In the genomic region with DNA sequence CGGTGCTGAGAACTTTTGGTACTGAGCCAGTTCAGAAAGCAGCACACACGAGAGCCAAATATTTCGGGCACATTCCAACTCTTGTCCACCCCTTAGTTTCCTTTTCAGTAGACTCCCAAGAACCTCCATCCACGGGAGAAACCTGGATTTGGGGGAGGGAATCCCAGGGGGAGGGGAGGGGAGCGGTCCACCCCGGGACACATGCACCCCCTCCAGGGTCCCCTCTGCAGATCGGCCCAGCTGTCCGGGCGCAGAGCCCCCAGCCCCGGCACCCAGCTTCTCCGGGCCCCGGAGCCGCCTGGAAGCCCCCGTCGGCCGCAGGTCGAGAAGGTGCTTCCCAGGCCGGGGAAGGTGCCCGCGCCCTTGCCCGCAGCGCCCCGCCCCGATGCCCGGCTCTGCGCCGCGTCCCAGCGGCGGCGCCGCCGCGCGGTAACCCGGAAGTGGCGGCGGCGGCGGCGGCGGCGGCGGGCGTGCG, we compare ENCODE assay signal across 8 cellular contexts. TPM values are rescaled to one million over a fixed set of nuclear protein-coding genes. Genes with fewer than 3 reads are reported as not detected.
DNase-seq lines count a peak whose midpoint lies in the region; ATAC-seq and TF ChIP-seq lines count a peak whose summit lies in the region.

No MANE protein-coding gene starts in this region.

- peak overlapping the region; percentile 94 to 97 (median 97) for H3K27ac Mint-ChIP-seq in brain

- H3K4me3 Mint-ChIP-seq in brain = peak overlapping the region; percentile 89 to 96 (median 95)

- H3K27ac ChIP-seq in SK-N-MC = no peak overlapping the region

- intact Hi-C loops in left colon (cut with DNase I, micrococcal nuclease) = no loop called here

- peaks cover 8% of the 10 kb centered on the region for H3K27me3 Mint-ChIP-seq in brain

- peak overlapping the region; percentile 75 for H3K4me3 ChIP-seq in SK-N-MC

- peaks cover 15% of the 10 kb centered on the region for H3K36me3 Mint-ChIP-seq in brain

- no peaks in the 10 kb centered on the region for H3K9me3 Mint-ChIP-seq in brain

- no peak for TF ChIP-seq CTCF in brain (conservative IDR thresholded peaks at IDR 0.05)

- peaks cover 43% of the 10 kb centered on the region for H3K4me1 Mint-ChIP-seq in brain

- ATAC-seq in GM18867 (IDR thresholded peaks at IDR 0.05; ENCODE audit: unreplicated experiment) (peak; percentile 46), HG02885 (IDR thresholded peaks at IDR 0.05; ENCODE audit: poor library complexity, unreplicated experiment) (peak; percentile 44), left colon (peak; percentile 33), GM21447 (IDR thresholded peaks at IDR 0.05; ENCODE audit: unreplicated experiment) (no peak)

- DNase-seq in SK-N-MC (ENCODE audit: low read depth, low spot score) (no peak), left colon (peak in 1 of 2 donors; percentile 57), midbrain (lab: John Stamatoyannopoulos, UW) (no peak)
- DNase-seq in stimulated activated CD8-positive, alpha-beta memory T cell treated with anti-CD3 and anti-CD28 coated beads, Interleukin-4, amount 100 ng/mL, for 48 hours = peak; percentile 41

- no peaks in the 10 kb centered on the region for H3K36me3 ChIP-seq in SK-N-MC (ENCODE audit: insufficient read depth, low read length)

- H3K9ac ChIP-seq in SK-N-MC (ENCODE audit: insufficient read length) = peak overlapping the region; percentile 73

- H3K9me3 ChIP-seq in SK-N-MC (ENCODE audit: low read depth, low read length) = no peaks in the 10 kb centered on the region

RNA-seq across cellular contexts. Expression of a gene that starts 0.4 kb away (rescaled TPM):
- polyA plus RNA-seq in brain (ENCODE audit: insufficient read depth, low read depth, low replicate concordance) = 8.5 TPM
- 100 to 1,000 TPM; 151 to 160 TPM for total RNA-seq in left colon
